ENCODE assay signal across 13 cellular contexts in the genomic region with DNA sequence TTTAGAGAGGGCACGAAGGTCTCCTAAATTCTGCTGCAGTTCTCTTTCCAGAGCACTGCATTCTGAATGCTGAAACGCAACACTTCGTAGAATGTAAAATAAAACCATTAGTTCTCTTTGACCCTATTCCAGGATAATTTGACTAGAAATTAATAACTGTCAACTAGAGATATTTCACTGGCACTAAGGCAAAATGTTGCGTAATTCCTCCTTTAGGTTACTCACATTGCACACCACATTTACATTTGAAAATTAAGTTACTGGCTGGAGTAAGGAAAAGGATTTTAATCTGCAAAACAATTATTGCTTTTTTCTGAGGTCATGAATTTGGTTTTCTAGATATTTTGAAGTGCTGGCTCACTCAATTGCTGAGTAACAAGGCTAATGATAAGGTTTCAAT.
"Had no signal": no experiment of that assay in that cellular context is flagged by ENCODE, and none has a peak within 500 bp of the region (broad histone marks: within the 10 kb centered on the region; RNA-seq: fewer than 3 reads in every experiment).

No MANE protein-coding gene starts in this region.

- H3K4me3 ChIP-seq: cardiac muscle cell, left lung, sigmoid colon, testis had no signal

- DNase-seq: activated CD8-positive, alpha-beta memory T cell treated with anti-CD3 and anti-CD28 coated beads for 24 hours; activated CD8-positive, alpha-beta memory T cell treated with anti-CD3 and anti-CD28 coated beads, Interleukin-2, amount 50 U/mL, for 48 hours; activated gamma-delta T cell treated with Interleukin-2 at 50 U/mL for 16 hours; activated T-cell treated with anti-CD3 and anti-CD28 coated beads, Interleukin-2, amount 50 U/mL, for 72 hours; dermis blood vessel endothelial cell; effector memory CD8-positive, alpha-beta T cell; hypothalamus; left lung; midbrain; sigmoid colon; stimulated activated CD4-positive, alpha-beta T cell treated with anti-CD3 and anti-CD28 coated beads, Interleukin-4, amount 100 ng/mL, for 4 hours; testis had no signal
